Comparison of ENCODE assay signal across 1 cellular context in genomic region chr7:12210179-12211053, GRCh38.
TF ChIP-seq lines count a peak whose summit lies in the region.

No MANE protein-coding gene starts in this region.

TF ChIP-seq in HEK293, 187 proteins besides CTCF, POLR2A, EP300 and RAD21 (continued from another document):
- TF ChIP-seq PRDM10 (tag by site-specific recombination; IDR thresholded peaks at IDR 0.05) (no peak), YY2 (tag by site-specific recombination; IDR thresholded peaks at IDR 0.05) (no peak)
